8 cellular contexts compared by ENCODE assay signal in genomic region chr1:41673355-41673754, GRCh38.
DNase-seq lines count a peak whose midpoint lies in the region; ATAC-seq lines count a peak whose summit lies in the region.

No MANE protein-coding gene starts in this region.

- H3K27ac Mint-ChIP-seq in activated CD8-positive, alpha-beta T cell treated with anti-CD3 and anti-CD28 coated beads, Interleukin-2, amount 10 ng/mL, durations not matched to agents 7 days and 5 days = peak overlapping the region; percentile 90
- peak overlapping the region; percentile 70 to 95 (median 94) for H3K27ac Mint-ChIP-seq in naive B cell

- peaks cover 92% of the 10 kb centered on the region for H3K4me1 Mint-ChIP-seq in activated CD8-positive, alpha-beta T cell treated with anti-CD3 and anti-CD28 coated beads, Interleukin-2, amount 10 ng/mL, durations not matched to agents 7 days and 5 days (ENCODE audit: low read depth)
- H3K4me1 Mint-ChIP-seq in naive B cell = peaks cover 63 to 71% (median 69%) of the 10 kb centered on the region in 3 donors

- H3K27me3 Mint-ChIP-seq in activated CD8-positive, alpha-beta T cell treated with anti-CD3 and anti-CD28 coated beads, Interleukin-2, amount 10 ng/mL, durations not matched to agents 7 days and 5 days (ENCODE audit: low read depth) = no peaks in the 10 kb centered on the region
- H3K27me3 Mint-ChIP-seq in naive B cell = no peaks in the 10 kb centered on the region

- CTCF ChIA-PET in activated CD8-positive, alpha-beta T cell treated with anti-CD3 and anti-CD28 coated beads, Interleukin-2, amount 10 ng/mL, durations not matched to agents 7 days and 5 days (lab: Charles Lee) = interaction anchor here (0.8 to 3.7 kb wide), 14 partner anchors 9 to 219 kb away, joined by 3 to 23 read pairs (median 4); no protein-coding TSS in a partner anchor

- ATAC-seq in GM18868 (IDR thresholded peaks at IDR 0.05; ENCODE audit: unreplicated experiment) = peak; percentile 58
- peak; percentile 66 for ATAC-seq in HG03103 (IDR thresholded peaks at IDR 0.05; ENCODE audit: low read depth, unreplicated experiment)
- peak; percentile 95 for ATAC-seq in activated CD8-positive, alpha-beta T cell treated with anti-CD3 and anti-CD28 coated beads, Interleukin-2, amount 10 ng/mL, durations not matched to agents 7 days and 5 days
- ATAC-seq in naive B cell (ENCODE audit: low read depth in 2 of 2) = peak; percentile 86 to 88

- no peaks in the 10 kb centered on the region for H3K9me3 Mint-ChIP-seq in activated CD8-positive, alpha-beta T cell treated with anti-CD3 and anti-CD28 coated beads, Interleukin-2, amount 10 ng/mL, durations not matched to agents 7 days and 5 days (ENCODE audit: insufficient read depth)
- H3K9me3 Mint-ChIP-seq in naive B cell = no peaks in the 10 kb centered on the region

- no peaks in the 10 kb centered on the region for H3K36me3 Mint-ChIP-seq in activated CD8-positive, alpha-beta T cell treated with anti-CD3 and anti-CD28 coated beads, Interleukin-2, amount 10 ng/mL, durations not matched to agents 7 days and 5 days (ENCODE audit: low read depth)
- no peaks in the 10 kb centered on the region for H3K36me3 Mint-ChIP-seq in naive B cell

- peak; percentile 81 for DNase-seq in activated CD8-positive, alpha-beta T cell treated with anti-CD3 and anti-CD28 coated beads, Interleukin-2, amount 10 ng/mL, durations not matched to agents 7 days and 5 days
- DNase-seq in naive B cell (peak; percentile 58), SHP77 (lab: John Stamatoyannopoulos, UW) (no peak), SHP77 treated with DMSO at 0.1 percent for 48 hours (lab: John Stamatoyannopoulos, UW) (no peak), DMS153 treated with DMSO at 0.1 percent for 48 hours (lab: John Stamatoyannopoulos, UW; ENCODE audit: unreplicated experiment) (no peak), putamen (ENCODE audit: low spot score) (no peak)

- POLR2A ChIA-PET in activated CD8-positive, alpha-beta T cell treated with anti-CD3 and anti-CD28 coated beads, Interleukin-2, amount 10 ng/mL, durations not matched to agents 7 days and 5 days (lab: Charles Lee) = interaction anchor here (0.9 to 2.5 kb wide), 10 partner anchors 8 to 131 kb away, joined by 3 to 19 read pairs (median 4); no protein-coding TSS in a partner anchor

- peak overlapping the region; percentile 72 for H3K4me3 Mint-ChIP-seq in activated CD8-positive, alpha-beta T cell treated with anti-CD3 and anti-CD28 coated beads, Interleukin-2, amount 10 ng/mL, durations not matched to agents 7 days and 5 days
- peak overlapping the region; percentile 68 to 90 (median 82) for H3K4me3 Mint-ChIP-seq in naive B cell

Comparison
In these comparisons a context has a peak if more than half of its experiments do, and no peak if none do; other contexts are left out.
1. DNase-seq: peak in activated CD8-positive, alpha-beta T cell treated with anti-CD3 and anti-CD28 coated beads, Interleukin-2, amount 10 ng/mL, durations not matched to agents 7 days and 5 days (single experiment) and naive B cell (single experiment); none in SHP77 (0 of 2), SHP77 treated with DMSO at 0.1 percent for 48 hours (single experiment), DMS153 treated with DMSO at 0.1 percent for 48 hours (single experiment) and putamen (single experiment).
2. Peak in every context shown above with its lines, with median percentiles within 50 percentile points of each other: ATAC-seq.